In the genomic region with DNA sequence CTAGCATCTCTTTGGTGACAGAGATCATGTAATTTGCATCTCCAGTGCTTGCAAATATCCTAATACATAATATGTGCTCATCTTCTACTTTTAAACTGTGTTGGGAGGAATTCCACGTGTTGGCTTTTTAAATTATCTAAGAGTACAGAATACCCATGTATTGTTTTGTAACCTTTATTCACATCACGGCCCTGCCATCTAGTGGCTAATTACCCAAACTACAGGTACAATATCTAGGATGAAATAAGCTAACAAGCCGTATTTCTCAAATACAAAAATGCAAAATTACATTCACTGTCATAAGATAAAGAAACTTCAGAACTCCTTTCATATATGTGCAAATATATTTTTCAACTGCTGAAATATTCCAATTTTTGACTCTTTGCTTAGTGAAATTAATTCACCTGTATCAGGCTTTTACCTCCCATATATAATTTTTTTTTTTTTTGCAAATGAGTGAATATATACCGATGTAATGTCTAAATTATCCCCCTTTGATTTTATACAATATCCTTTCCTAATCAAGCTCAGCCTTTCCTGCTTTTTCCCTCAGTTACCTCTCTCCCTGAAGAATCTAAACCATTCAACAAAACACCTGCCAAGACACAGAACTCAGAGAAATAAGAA, we compare ENCODE assay signal across 2 cellular contexts.
A peak's percentile ranks its signal among the peaks of the same experiment; 100 is the strongest.
TF ChIP-seq lines count a peak whose summit lies in the region.

No MANE protein-coding gene starts in this region.

TF ChIP-seq in K562, 482 proteins besides CTCF, POLR2A, EP300 and RAD21 (continues in another document):
- TF ChIP-seq, protein P1, sequence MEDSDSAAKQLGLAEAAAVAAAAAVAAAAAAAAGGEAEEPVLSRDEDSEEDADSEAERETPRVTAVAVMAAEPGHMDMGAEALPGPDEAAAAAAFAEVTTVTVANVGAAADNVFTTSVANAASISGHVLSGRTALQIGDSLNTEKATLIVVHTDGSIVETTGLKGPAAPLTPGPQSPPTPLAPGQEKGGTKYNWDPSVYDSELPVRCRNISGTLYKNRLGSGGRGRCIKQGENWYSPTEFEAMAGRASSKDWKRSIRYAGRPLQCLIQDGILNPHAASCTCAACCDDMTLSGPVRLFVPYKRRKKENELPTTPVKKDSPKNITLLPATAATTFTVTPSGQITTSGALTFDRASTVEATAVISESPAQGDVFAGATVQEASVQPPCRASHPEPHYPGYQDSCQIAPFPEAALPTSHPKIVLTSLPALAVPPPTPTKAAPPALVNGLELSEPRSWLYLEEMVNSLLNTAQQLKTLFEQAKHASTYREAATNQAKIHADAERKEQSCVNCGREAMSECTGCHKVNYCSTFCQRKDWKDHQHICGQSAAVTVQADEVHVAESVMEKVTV (CRISPR knock-in tag; IDR thresholded peaks at IDR 0.05) = peak; percentile 91
- TF ChIP-seq, protein P2, sequence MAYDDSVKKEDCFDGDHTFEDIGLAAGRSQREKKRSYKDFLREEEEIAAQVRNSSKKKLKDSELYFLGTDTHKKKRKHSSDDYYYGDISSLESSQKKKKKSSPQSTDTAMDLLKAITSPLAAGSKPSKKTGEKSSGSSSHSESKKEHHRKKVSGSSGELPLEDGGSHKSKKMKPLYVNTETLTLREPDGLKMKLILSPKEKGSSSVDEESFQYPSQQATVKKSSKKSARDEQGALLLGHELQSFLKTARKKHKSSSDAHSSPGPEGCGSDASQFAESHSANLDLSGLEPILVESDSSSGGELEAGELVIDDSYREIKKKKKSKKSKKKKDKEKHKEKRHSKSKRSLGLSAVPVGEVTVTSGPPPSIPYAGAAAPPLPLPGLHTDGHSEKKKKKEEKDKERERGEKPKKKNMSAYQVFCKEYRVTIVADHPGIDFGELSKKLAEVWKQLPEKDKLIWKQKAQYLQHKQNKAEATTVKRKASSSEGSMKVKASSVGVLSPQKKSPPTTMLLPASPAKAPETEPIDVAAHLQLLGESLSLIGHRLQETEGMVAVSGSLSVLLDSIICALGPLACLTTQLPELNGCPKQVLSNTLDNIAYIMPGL (CRISPR knock-in tag; IDR thresholded peaks at IDR 0.05) = no peak
- no peak for TF ChIP-seq CC2D1A (IDR thresholded peaks at IDR 0.05)
- TF ChIP-seq ADNP (tag; IDR thresholded peaks at IDR 0.05) = peak; percentile 56; the same call in 1 of the 2 replicates
- no peak for TF ChIP-seq XRCC3 (IDR thresholded peaks at IDR 0.05)
- no peak for TF ChIP-seq RBM39 (optimal IDR thresholded peaks at IDR 0.05; ENCODE audit: low read depth, low read length)
- no peak for TF ChIP-seq MTA1 (IDR thresholded peaks at IDR 0.05; ENCODE audit: borderline replicate concordance)
- no peak for TF ChIP-seq RBM34 (IDR thresholded peaks at IDR 0.05; ENCODE audit: borderline replicate concordance, insufficient read depth, low read length)
- TF ChIP-seq, protein P3, sequence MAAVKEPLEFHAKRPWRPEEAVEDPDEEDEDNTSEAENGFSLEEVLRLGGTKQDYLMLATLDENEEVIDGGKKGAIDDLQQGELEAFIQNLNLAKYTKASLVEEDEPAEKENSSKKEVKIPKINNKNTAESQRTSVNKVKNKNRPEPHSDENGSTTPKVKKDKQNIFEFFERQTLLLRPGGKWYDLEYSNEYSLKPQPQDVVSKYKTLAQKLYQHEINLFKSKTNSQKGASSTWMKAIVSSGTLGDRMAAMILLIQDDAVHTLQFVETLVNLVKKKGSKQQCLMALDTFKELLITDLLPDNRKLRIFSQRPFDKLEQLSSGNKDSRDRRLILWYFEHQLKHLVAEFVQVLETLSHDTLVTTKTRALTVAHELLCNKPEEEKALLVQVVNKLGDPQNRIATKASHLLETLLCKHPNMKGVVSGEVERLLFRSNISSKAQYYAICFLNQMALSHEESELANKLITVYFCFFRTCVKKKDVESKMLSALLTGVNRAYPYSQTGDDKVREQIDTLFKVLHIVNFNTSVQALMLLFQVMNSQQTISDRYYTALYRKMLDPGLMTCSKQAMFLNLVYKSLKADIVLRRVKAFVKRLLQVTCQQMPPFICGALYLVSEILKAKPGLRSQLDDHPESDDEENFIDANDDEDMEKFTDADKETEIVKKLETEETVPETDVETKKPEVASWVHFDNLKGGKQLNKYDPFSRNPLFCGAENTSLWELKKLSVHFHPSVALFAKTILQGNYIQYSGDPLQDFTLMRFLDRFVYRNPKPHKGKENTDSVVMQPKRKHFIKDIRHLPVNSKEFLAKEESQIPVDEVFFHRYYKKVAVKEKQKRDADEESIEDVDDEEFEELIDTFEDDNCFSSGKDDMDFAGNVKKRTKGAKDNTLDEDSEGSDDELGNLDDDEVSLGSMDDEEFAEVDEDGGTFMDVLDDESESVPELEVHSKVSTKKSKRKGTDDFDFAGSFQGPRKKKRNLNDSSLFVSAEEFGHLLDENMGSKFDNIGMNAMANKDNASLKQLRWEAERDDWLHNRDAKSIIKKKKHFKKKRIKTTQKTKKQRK (IDR thresholded peaks at IDR 0.05; ENCODE audit: borderline replicate concordance, low read depth, low read length) = no peak
- TF ChIP-seq ETV5 (CRISPR knock-in tag; IDR thresholded peaks at IDR 0.05; ENCODE audit: low read depth) = no peak
- TF ChIP-seq MYNN (IDR thresholded peaks at IDR 0.05) = no peak
- TF ChIP-seq MYNN (CRISPR knock-in tag; IDR thresholded peaks at IDR 0.05) = no peak
- peak; percentile 72 for TF ChIP-seq SMC3 (conservative IDR thresholded peaks at IDR 0.05; ENCODE audit: insufficient read depth, low read depth, low read length)
- TF ChIP-seq GTF2E2 (tag; IDR thresholded peaks at IDR 0.05) = 0 out of 2 replicates have a peak, but pooled peaks have one; percentile 24
- TF ChIP-seq, protein P4, sequence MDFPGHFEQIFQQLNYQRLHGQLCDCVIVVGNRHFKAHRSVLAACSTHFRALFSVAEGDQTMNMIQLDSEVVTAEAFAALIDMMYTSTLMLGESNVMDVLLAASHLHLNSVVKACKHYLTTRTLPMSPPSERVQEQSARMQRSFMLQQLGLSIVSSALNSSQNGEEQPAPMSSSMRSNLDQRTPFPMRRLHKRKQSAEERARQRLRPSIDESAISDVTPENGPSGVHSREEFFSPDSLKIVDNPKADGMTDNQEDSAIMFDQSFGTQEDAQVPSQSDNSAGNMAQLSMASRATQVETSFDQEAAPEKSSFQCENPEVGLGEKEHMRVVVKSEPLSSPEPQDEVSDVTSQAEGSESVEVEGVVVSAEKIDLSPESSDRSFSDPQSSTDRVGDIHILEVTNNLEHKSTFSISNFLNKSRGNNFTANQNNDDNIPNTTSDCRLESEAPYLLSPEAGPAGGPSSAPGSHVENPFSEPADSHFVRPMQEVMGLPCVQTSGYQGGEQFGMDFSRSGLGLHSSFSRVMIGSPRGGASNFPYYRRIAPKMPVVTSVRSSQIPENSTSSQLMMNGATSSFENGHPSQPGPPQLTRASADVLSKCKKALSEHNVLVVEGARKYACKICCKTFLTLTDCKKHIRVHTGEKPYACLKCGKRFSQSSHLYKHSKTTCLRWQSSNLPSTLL (IDR thresholded peaks at IDR 0.05) = no peak
- TF ChIP-seq BCOR (IDR thresholded peaks at IDR 0.05) = no peak
- no peak for TF ChIP-seq DPF2 (IDR thresholded peaks at IDR 0.05)
- TF ChIP-seq, protein P5, sequence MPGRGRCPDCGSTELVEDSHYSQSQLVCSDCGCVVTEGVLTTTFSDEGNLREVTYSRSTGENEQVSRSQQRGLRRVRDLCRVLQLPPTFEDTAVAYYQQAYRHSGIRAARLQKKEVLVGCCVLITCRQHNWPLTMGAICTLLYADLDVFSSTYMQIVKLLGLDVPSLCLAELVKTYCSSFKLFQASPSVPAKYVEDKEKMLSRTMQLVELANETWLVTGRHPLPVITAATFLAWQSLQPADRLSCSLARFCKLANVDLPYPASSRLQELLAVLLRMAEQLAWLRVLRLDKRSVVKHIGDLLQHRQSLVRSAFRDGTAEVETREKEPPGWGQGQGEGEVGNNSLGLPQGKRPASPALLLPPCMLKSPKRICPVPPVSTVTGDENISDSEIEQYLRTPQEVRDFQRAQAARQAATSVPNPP (IDR thresholded peaks at IDR 0.05; ENCODE audit: borderline replicate concordance, insufficient read depth, insufficient read length) = no peak

TF ChIP-seq in HepG2, 621 proteins besides CTCF, POLR2A, EP300 and RAD21:
- TF ChIP-seq SOX5 (CRISPR knock-in tag; IDR thresholded peaks at IDR 0.05; ENCODE audit: borderline replicate concordance) (no peak), ZNF33A (CRISPR knock-in tag; IDR thresholded peaks at IDR 0.05; ENCODE audit: borderline replicate concordance) (no peak), CBX5 (CRISPR knock-in tag; IDR thresholded peaks at IDR 0.05; ENCODE audit: borderline replicate concordance) (no peak), ZNF563 (CRISPR knock-in tag; IDR thresholded peaks at IDR 0.05) (no peak), SMC3 (IDR thresholded peaks at IDR 0.05; ENCODE audit: low read length) (peak; percentile 39; the same call in 1 of the 2 replicates), ZNF549 (CRISPR knock-in tag; IDR thresholded peaks at IDR 0.05) (no peak), ZNF766 (CRISPR knock-in tag; IDR thresholded peaks at IDR 0.05; ENCODE audit: borderline replicate concordance) (no peak), STAG1 (CRISPR knock-in tag; IDR thresholded peaks at IDR 0.05) (peak; percentile 68), IRX3 (CRISPR knock-in tag; IDR thresholded peaks at IDR 0.05; ENCODE audit: borderline replicate concordance, low read depth) (no peak), RELA (CRISPR knock-in tag; IDR thresholded peaks at IDR 0.05) (no peak)
- TF ChIP-seq, protein P6, sequence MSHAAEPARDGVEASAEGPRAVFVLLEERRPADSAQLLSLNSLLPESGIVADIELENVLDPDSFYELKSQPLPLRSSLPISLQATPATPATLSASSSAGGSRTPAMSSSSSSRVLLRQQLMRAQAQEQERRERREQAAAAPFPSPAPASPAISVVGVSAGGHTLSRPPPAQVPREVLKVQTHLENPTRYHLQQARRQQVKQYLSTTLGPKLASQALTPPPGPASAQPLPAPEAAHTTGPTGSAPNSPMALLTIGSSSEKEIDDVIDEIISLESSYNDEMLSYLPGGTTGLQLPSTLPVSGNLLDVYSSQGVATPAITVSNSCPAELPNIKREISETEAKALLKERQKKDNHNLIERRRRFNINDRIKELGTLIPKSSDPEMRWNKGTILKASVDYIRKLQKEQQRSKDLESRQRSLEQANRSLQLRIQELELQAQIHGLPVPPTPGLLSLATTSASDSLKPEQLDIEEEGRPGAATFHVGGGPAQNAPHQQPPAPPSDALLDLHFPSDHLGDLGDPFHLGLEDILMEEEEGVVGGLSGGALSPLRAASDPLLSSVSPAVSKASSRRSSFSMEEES (CRISPR knock-in tag; IDR thresholded peaks at IDR 0.05) = no peak
- TF ChIP-seq, protein P7, sequence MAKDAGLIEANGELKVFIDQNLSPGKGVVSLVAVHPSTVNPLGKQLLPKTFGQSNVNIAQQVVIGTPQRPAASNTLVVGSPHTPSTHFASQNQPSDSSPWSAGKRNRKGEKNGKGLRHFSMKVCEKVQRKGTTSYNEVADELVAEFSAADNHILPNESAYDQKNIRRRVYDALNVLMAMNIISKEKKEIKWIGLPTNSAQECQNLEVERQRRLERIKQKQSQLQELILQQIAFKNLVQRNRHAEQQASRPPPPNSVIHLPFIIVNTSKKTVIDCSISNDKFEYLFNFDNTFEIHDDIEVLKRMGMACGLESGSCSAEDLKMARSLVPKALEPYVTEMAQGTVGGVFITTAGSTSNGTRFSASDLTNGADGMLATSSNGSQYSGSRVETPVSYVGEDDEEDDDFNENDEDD (CRISPR knock-in tag; IDR thresholded peaks at IDR 0.05; ENCODE audit: borderline replicate concordance) = no peak
